13 cellular contexts compared by ENCODE assay signal in genomic region chr4:123546123-123546654, GRCh38.
DNase-seq lines count a peak whose midpoint lies in the region; ATAC-seq, FAIRE-seq and TF ChIP-seq lines count a peak whose summit lies in the region.
"Had no signal": no experiment of that assay in that cellular context is flagged by ENCODE, and none has a peak within 500 bp of the region (broad histone marks: within the 10 kb centered on the region; RNA-seq: fewer than 3 reads in every experiment).

No MANE protein-coding gene starts in this region.

- no peak overlapping the region for H3K14ac ChIP-seq in H1 (ENCODE audit: insufficient read length)

- H2BK5ac ChIP-seq in H1 (ENCODE audit: low read depth, low read length), result no peak overlapping the region

- H3K56ac ChIP-seq in H1 (replicated peaks; ENCODE audit: insufficient read length, low read depth, low read length), result no peak overlapping the region

- no peak for TF ChIP-seq POLR2A in H1 (IDR thresholded peaks at IDR 0.05; ENCODE audit: control extremely low read depth in 1 of 2, low read depth in 2 of 2, low read length in 2 of 2)
- TF ChIP-seq POLR2A in transverse colon (IDR thresholded peaks at IDR 0.05), result no peak

- peak overlapping the region in 1 of 4 experiments; percentile 42; a peak in 1 of 7 replicates for H3K9ac ChIP-seq in H1 (replicated peaks in 1 of 4; ENCODE audit: extremely low read depth in 1 of 4, low read depth in 3 of 4, low read length in 3 of 4)

- peaks cover 2% of the 10 kb centered on the region; the same call in 1 of the 2 replicates for H3K23me2 ChIP-seq in H1 (ENCODE audit: low read depth, low read length)

- no peak for TF ChIP-seq RAD21 in H1 (IDR thresholded peaks at IDR 0.05 in 1 of 2, conservative IDR thresholded peaks at IDR 0.05 in 1 of 2; ENCODE audit: low read depth in 2 of 2, low read length in 2 of 2)

- H3K27ac ChIP-seq in H1 (ENCODE audit: low read depth, low read length), result no peak overlapping the region
- peak overlapping the region in 1 of 2 donors; percentile 81 for H3K27ac ChIP-seq in lung (ENCODE audit: low read depth in 1 of 2, low read length in 1 of 2)
- H3K27ac ChIP-seq in transverse colon, result peak overlapping the region; percentile 77 to 83 (median 80)

- H4K8ac ChIP-seq in H1 (ENCODE audit: extremely low read depth, insufficient read depth, low read length), result no peak overlapping the region

- 0 out of 2 replicates have a peak overlapping the region, but pooled peaks have one; percentile 40 for H2BK20ac ChIP-seq in H1 (ENCODE audit: low read length)

- TF ChIP-seq CTCF in H1 (IDR thresholded peaks at IDR 0.05; ENCODE audit: control extremely low read depth in 1 of 3, insufficient read depth in 1 of 3, low read depth in 1 of 3, low read length in 3 of 3) (no peak), lung (IDR thresholded peaks at IDR 0.05; ENCODE audit: control extremely low read depth, extremely low read depth) (no peak), transverse colon (IDR thresholded peaks at IDR 0.05) (no peak)

- peak; percentile 55 for ATAC-seq in lung (ENCODE audit: insufficient read depth, low FRiP score)
- ATAC-seq in GM18873 (IDR thresholded peaks at IDR 0.05; ENCODE audit: low FRiP score, unreplicated experiment), result no peak
- ATAC-seq: activated CD4-positive, CD25-positive, alpha-beta regulatory T cell treated with anti-CD3 and anti-CD28 coated beads, Interleukin-2, amount 50 U/mL, for 24 hours had no signal

- H3K23ac ChIP-seq in H1 (ENCODE audit: insufficient read length), result no peak overlapping the region

- in situ Hi-C loops in transverse colon (cut with MboI; ENCODE audit: low pct_ligation_motif_present in 1 of 4, low pct_unique_long_range_greater_than_20kb in 1 of 4, low sequenced_read_pairs in 3 of 4), result no loop called here

- CTCF ChIA-PET in H1 (lab: Charles Lee; ENCODE audit: partially characterized antibody), result interaction anchor here (1.0 to 1.2 kb wide), 4 partner anchors 17 to 298 kb away, joined by 3 to 4 read pairs (median 4); no protein-coding TSS in a partner anchor

- H3K79me2 ChIP-seq in H1 (ENCODE audit: control insufficient read depth in 1 of 2, insufficient read depth in 2 of 2, low read length in 2 of 2), result no peaks in the 10 kb centered on the region

- H3K9me3 ChIP-seq in H1 (ENCODE audit: insufficient read depth in 2 of 2, low read depth in 1 of 2, low read length in 1 of 2) (no peaks in the 10 kb centered on the region), lung (ENCODE audit: control insufficient read depth in 2 of 2, insufficient read depth in 1 of 2, low read length in 1 of 2) (peaks cover 0 to 3% of the 10 kb centered on the region in 2 donors), transverse colon (no peaks in the 10 kb centered on the region)

- H2AK5ac ChIP-seq in H1 (ENCODE audit: low read depth, low read length), result no peak overlapping the region

- no peaks in the 10 kb centered on the region for H3K79me1 ChIP-seq in H1 (ENCODE audit: low read depth, low read length)

- H2BK120ac ChIP-seq in H1 (replicated peaks; ENCODE audit: low read depth, low read length), result no peak overlapping the region

- no peak for FAIRE-seq in H1 (lab: Jason Lieb, UNC)

- peak overlapping the region; percentile 85 for H2AFZ ChIP-seq in H1 (ENCODE audit: low read length)

- no peak overlapping the region for H2BK15ac ChIP-seq in H1 (ENCODE audit: low read length)

- intact Hi-C loops in transverse colon (cut with DNase I; ENCODE audit: low total_unique reads), result no loop called here

- WGBS in H1 (ENCODE audit: extremely low coverage in 1 of 2, insufficient coverage in 1 of 2, insufficient read length in 1 of 2, insufficient replicate concordance in 2 of 2, low coverage in 1 of 2, low lambda C conversion rate in 2 of 2, missing lambda C conversion rate in 1 of 2), 2 experiments, result 74% methylated on average over 7 of the region's 7 CpGs; no CpG with 5 or more reads in 1 of the 2 experiments
- WGBS in lung, 2 donors, result 61 to 80% methylated on average over 7 of the region's 7 CpGs
- 54 to 63% methylated on average over 5 to 7 of the region's 7 CpGs for WGBS in transverse colon (ENCODE audit: low coverage in 1 of 2), 2 donors

- peak overlapping the region; percentile 86 for H3K18ac ChIP-seq in H1 (ENCODE audit: extremely low read depth, low read length)

- H3K4ac ChIP-seq in H1 (replicated peaks; ENCODE audit: insufficient read length, low read depth, low read length), result no peak overlapping the region

- peaks cover 8 to 27% (median 17%) of the 10 kb centered on the region in 4 experiments for H3K4me1 ChIP-seq in H1 (replicated peaks in 1 of 4; ENCODE audit: control insufficient read depth in 3 of 4, insufficient read depth in 4 of 4, low read length in 3 of 4)
- no peaks in the 10 kb centered on the region for H3K4me1 ChIP-seq in lung (ENCODE audit: control insufficient read depth in 2 of 2, insufficient read depth in 2 of 2, low read length in 2 of 2)
- peaks cover 0 to 41% (median 24%) of the 10 kb centered on the region in 4 donors for H3K4me1 ChIP-seq in transverse colon

- peak overlapping the region in 1 of 2 experiments; percentile 77; a peak in 1 of 4 replicates for H3K4me2 ChIP-seq in H1 (ENCODE audit: insufficient read depth in 1 of 2, low read depth in 2 of 2, low read length in 2 of 2)

- H3K36me3 ChIP-seq in H1 (ENCODE audit: control insufficient read depth in 2 of 4, insufficient read depth in 4 of 4, low read length in 3 of 4), result no peaks in the 10 kb centered on the region
- no peaks in the 10 kb centered on the region for H3K36me3 ChIP-seq in lung (ENCODE audit: control insufficient read depth in 2 of 2, insufficient read depth in 2 of 2, low read length in 2 of 2)
- no peaks in the 10 kb centered on the region for H3K36me3 ChIP-seq in transverse colon

- peak; percentile 11 for DNase-seq in NCI-H1436 (lab: John Stamatoyannopoulos, UW)
- DNase-seq in NCI-H1436 treated with DMSO at 0.1 percent for 48 hours (lab: John Stamatoyannopoulos, UW), result no peak
- DNase-seq in H1 (ENCODE audit: low read depth in 1 of 2, low spot score in 2 of 2), result no peak
- DNase-seq in lung (ENCODE audit: low spot score), result no peak
- peak; percentile 27 for DNase-seq in transverse colon
- no peak for DNase-seq in activated naive CD4-positive, alpha-beta T cell treated with anti-CD3 and anti-CD28 coated beads, Interleukin-2, amount 50 U/mL, for 16 hours
- DNase-seq in SW 1271 (lab: John Stamatoyannopoulos, UW), result no peak
- DNase-seq: 8988T; COR-L47; KG1; stimulated activated CD4-positive, alpha-beta T cell treated with anti-CD3 and anti-CD28 coated beads, Interleukin-12 subunit alpha, Interleukin-12 subunit beta, amount 100 ng/mL, for 4 hours had no signal

- no peaks in the 10 kb centered on the region for H4K20me1 ChIP-seq in H1 (replicated peaks in 1 of 2; ENCODE audit: control insufficient read depth in 1 of 2, insufficient read depth in 2 of 2, low read length in 2 of 2)

- peak overlapping the region; percentile 93; the same call in 1 of the 2 replicates for H2BK12ac ChIP-seq in H1 (ENCODE audit: low read depth, low read length)

- H3K4me3 ChIP-seq in H1 (ENCODE audit: extremely low read depth in 1 of 4, insufficient read depth in 2 of 4, low read depth in 3 of 4, low read length in 4 of 4) (0 out of 8 replicates have a peak overlapping the region, but pooled peaks of 1 of the 4 experiments have one; percentile 47), lung (no peak overlapping the region), transverse colon (no peak overlapping the region)

- H3K27me3 ChIP-seq in H1 (replicated peaks in 1 of 4; ENCODE audit: control insufficient read depth in 3 of 4, extremely low read depth in 1 of 4, insufficient read depth in 3 of 4, low read length in 3 of 4), result no peaks in the 10 kb centered on the region
- H3K27me3 ChIP-seq in lung (ENCODE audit: control insufficient read depth, insufficient read depth), result no peaks in the 10 kb centered on the region
- no peaks in the 10 kb centered on the region for H3K27me3 ChIP-seq in transverse colon

- TF ChIP-seq EP300 in H1 (IDR thresholded peaks at IDR 0.05; ENCODE audit: borderline replicate concordance in 1 of 2, low read depth in 2 of 2, low read length in 2 of 2) (no peak), transverse colon (IDR thresholded peaks at IDR 0.05; ENCODE audit: low read depth) (no peak)

- H4K5ac ChIP-seq in H1 (ENCODE audit: insufficient read length, low read depth, low read length), result no peak overlapping the region

- H4K91ac ChIP-seq in H1 (replicated peaks; ENCODE audit: insufficient read length, low read length), result peak overlapping the region; percentile 45

- POLR2A ChIA-PET in H1 (lab: Charles Lee; ENCODE audit: partially characterized antibody), result no interaction called here

TF ChIP-seq in H1, 55 proteins besides CTCF, POLR2A, EP300 and RAD21:
- no peak for TF ChIP-seq ATF3 (IDR thresholded peaks at IDR 0.05; ENCODE audit: insufficient read depth, low read depth, low read length)
- no peak for TF ChIP-seq FOSL1 (IDR thresholded peaks at IDR 0.05; ENCODE audit: insufficient read depth, low read depth, low read length)
- TF ChIP-seq JUN (IDR thresholded peaks at IDR 0.05; ENCODE audit: low read depth, low read length), result no peak
- no peak for TF ChIP-seq CREB1 (IDR thresholded peaks at IDR 0.05)
- TF ChIP-seq KDM5A (IDR thresholded peaks at IDR 0.05; ENCODE audit: low read length), result no peak
- TF ChIP-seq CHD1 (IDR thresholded peaks at IDR 0.05; ENCODE audit: low read depth, low read length), result no peak
- no peak for TF ChIP-seq RXRA (IDR thresholded peaks at IDR 0.05; ENCODE audit: insufficient read depth, low read depth, low read length)
- TF ChIP-seq SRF (IDR thresholded peaks at IDR 0.05; ENCODE audit: low read depth, low read length), result no peak
- no peak for TF ChIP-seq BCL11A (IDR thresholded peaks at IDR 0.05; ENCODE audit: low read depth in 2 of 2, low read length in 2 of 2)
- TF ChIP-seq SUZ12 (IDR thresholded peaks at IDR 0.05; ENCODE audit: low read length), result no peak
- TF ChIP-seq TEAD4 (IDR thresholded peaks at IDR 0.05; ENCODE audit: low read depth, low read length), result no peak
- no peak for TF ChIP-seq SIX5 (IDR thresholded peaks at IDR 0.05; ENCODE audit: low read depth, low read length)
- no peak for TF ChIP-seq PHF8 (conservative IDR thresholded peaks at IDR 0.05; ENCODE audit: low read depth, low read length)

Comparison
In these comparisons a context has a peak if more than half of its experiments do, and no peak if none do; other contexts are left out.
1. DNase-seq: peak in NCI-H1436 (single experiment) and transverse colon (single experiment); none in NCI-H1436 treated with DMSO at 0.1 percent for 48 hours (single experiment), H1 (0 of 2), lung (single experiment), activated naive CD4-positive, alpha-beta T cell treated with anti-CD3 and anti-CD28 coated beads, Interleukin-2, amount 50 U/mL, for 16 hours (single experiment) and SW 1271 (0 of 2).